ENCODE assay signal across 24 cellular contexts in genomic region chr7:93578762-93579161, GRCh38. TPM values are rescaled to one million over a fixed set of nuclear protein-coding genes. Genes with fewer than 3 reads are reported as not detected.
DNase-seq lines count a peak whose midpoint lies in the region; ATAC-seq, FAIRE-seq and TF ChIP-seq lines count a peak whose summit lies in the region.
"Had no signal": no experiment of that assay in that cellular context is flagged by ENCODE, and none has a peak within 500 bp of the region (broad histone marks: within the 10 kb centered on the region; RNA-seq: fewer than 3 reads in every experiment).

No MANE protein-coding gene starts in this region.

- H3K27me3 ChIP-seq in Caco-2 (replicated peaks; ENCODE audit: control insufficient read depth, insufficient read depth, low read length) (peaks cover 3% of the 10 kb centered on the region), HepG2 (ENCODE audit: control insufficient read depth in 1 of 2, insufficient read depth in 2 of 2, low read length in 2 of 2) (peaks cover 7 to 24% of the 10 kb centered on the region in 2 experiments; a peak in 4 of 5 replicates)
- H3K27me3 ChIP-seq: BLaER1 had no signal

- H3K4me1 Mint-ChIP-seq in Caco-2 (ENCODE audit: low read depth, unreplicated experiment), result peaks cover 16% of the 10 kb centered on the region
- no peaks in the 10 kb centered on the region for H3K4me1 Mint-ChIP-seq in activated naive CD4-positive, alpha-beta T cell treated with anti-CD3 and anti-CD28 coated beads for 36 hours (ENCODE audit: low read depth)
- H3K4me1 Mint-ChIP-seq: CD4-positive, alpha-beta memory T cell had no signal

- WGBS in HepG2 (ENCODE audit: low lambda C conversion rate), result 3% methylated on average over 4 of the region's 4 CpGs

- peak; percentile 37 for FAIRE-seq in HepG2 (lab: Jason Lieb, UNC)
- FAIRE-seq: D721Med, HTR-8/SVneo had no signal

- CTCF ChIA-PET in Caco-2 (lab: Charles Lee), result interaction anchor here (0.6 kb wide), 1 partner anchor 27 kb away, joined by 3 read pairs; no protein-coding TSS in a partner anchor
- CTCF ChIA-PET in HepG2 (lab: Yijun Ruan, JAX; ENCODE audit: low intra/inter-chr PET ratio, low total read pairs), result no interaction called here
- CTCF ChIA-PET in activated naive CD4-positive, alpha-beta T cell treated with anti-CD3 and anti-CD28 coated beads for 36 hours (lab: Charles Lee), result no interaction called here

- POLR2A ChIA-PET in Caco-2 (lab: Charles Lee) (no interaction called here), HepG2 (lab: Yijun Ruan, JAX) (no interaction called here)

- peaks cover 21% of the 10 kb centered on the region for H3K27me3 Mint-ChIP-seq in Caco-2 (ENCODE audit: insufficient read depth, unreplicated experiment)
- peaks cover 23% of the 10 kb centered on the region for H3K27me3 Mint-ChIP-seq in activated naive CD4-positive, alpha-beta T cell treated with anti-CD3 and anti-CD28 coated beads for 36 hours (ENCODE audit: low read depth)

- no peaks in the 10 kb centered on the region for H3K36me3 Mint-ChIP-seq in Caco-2 (ENCODE audit: insufficient read depth, unreplicated experiment)
- no peaks in the 10 kb centered on the region for H3K36me3 Mint-ChIP-seq in activated naive CD4-positive, alpha-beta T cell treated with anti-CD3 and anti-CD28 coated beads for 36 hours (ENCODE audit: low read depth)
- H3K36me3 Mint-ChIP-seq: CD4-positive, alpha-beta memory T cell had no signal

- no peaks in the 10 kb centered on the region for H3K9me3 Mint-ChIP-seq in Caco-2 (ENCODE audit: unreplicated experiment)
- H3K9me3 Mint-ChIP-seq in activated naive CD4-positive, alpha-beta T cell treated with anti-CD3 and anti-CD28 coated beads for 36 hours, result no peaks in the 10 kb centered on the region
- H3K9me3 Mint-ChIP-seq: HFFc6 had no signal

- peak overlapping the region; percentile 55 for H3K4me2 ChIP-seq in HepG2 (ENCODE audit: low read depth, low read length)
- H3K4me2 ChIP-seq: BLaER1 had no signal

- no peak overlapping the region for H3K27ac ChIP-seq in HepG2 (ENCODE audit: extremely low read length, insufficient read depth, low read length)
- H3K27ac ChIP-seq: BLaER1, HL-60 had no signal

- peak overlapping the region; percentile 84 for H2AFZ ChIP-seq in HepG2 (ENCODE audit: low read length)

- no peak for TF ChIP-seq RAD21 in HepG2 (CRISPR knock-in tag; IDR thresholded peaks at IDR 0.05)

- TF ChIP-seq EP300 in HepG2 (IDR thresholded peaks at IDR 0.05; ENCODE audit: low read depth in 2 of 2, low read length in 2 of 2) (no peak), HepG2 (CRISPR knock-in tag; IDR thresholded peaks at IDR 0.05; ENCODE audit: borderline replicate concordance) (no peak)

- no peaks in the 10 kb centered on the region for H3K79me2 ChIP-seq in HepG2 (ENCODE audit: insufficient read depth, low read length)

- H3K36me3 ChIP-seq in Caco-2 (ENCODE audit: control insufficient read depth, insufficient read depth, low read length) (no peaks in the 10 kb centered on the region), HepG2 (replicated peaks in 1 of 2; ENCODE audit: control insufficient read depth in 1 of 2, insufficient read depth in 2 of 2, low read length in 2 of 2) (no peaks in the 10 kb centered on the region)
- H3K36me3 ChIP-seq: BLaER1 had no signal

- peak; percentile 87 for ATAC-seq in HepG2
- no peak for ATAC-seq in GM21528 (IDR thresholded peaks at IDR 0.05; ENCODE audit: low FRiP score, unreplicated experiment)
- no peak for ATAC-seq in esophagus mucosa
- ATAC-seq in HG02759 (IDR thresholded peaks at IDR 0.05; ENCODE audit: unreplicated experiment), result no peak

- TF ChIP-seq CTCF in Caco-2 (IDR thresholded peaks at IDR 0.05; ENCODE audit: insufficient read depth in 1 of 2, low read depth in 1 of 2, low read length in 1 of 2, severe bottlenecking in 1 of 2, unreplicated experiment in 1 of 2) (no peak), HepG2 (CRISPR knock-in tag; IDR thresholded peaks at IDR 0.05) (no peak)

- no peak overlapping the region for H3K9ac ChIP-seq in HepG2 (ENCODE audit: insufficient read depth, low read depth, low read length)
- H3K9ac ChIP-seq: BLaER1 had no signal

- in situ Hi-C loops in HepG2 (cut with HindIII; ENCODE audit: extremely low pct_ligation_motif_present, low pct_unique_long_range_greater_than_20kb), result no loop called here

- no peak overlapping the region for H3K27ac Mint-ChIP-seq in Caco-2 (ENCODE audit: unreplicated experiment)
- H3K27ac Mint-ChIP-seq in activated naive CD4-positive, alpha-beta T cell treated with anti-CD3 and anti-CD28 coated beads for 36 hours, result no peak overlapping the region
- H3K27ac Mint-ChIP-seq: CD4-positive, alpha-beta memory T cell; HFFc6 had no signal

- no peaks in the 10 kb centered on the region for H4K20me1 ChIP-seq in HepG2 (ENCODE audit: insufficient read depth, low read length)
- H4K20me1 ChIP-seq: BLaER1 had no signal

- intact Hi-C loops in Caco-2 (cut with micrococcal nuclease; ENCODE audit: unreplicated experiment) (no loop called here), HepG2 (cut with micrococcal nuclease; ENCODE audit: unreplicated experiment) (no loop called here)
- intact Hi-C loops in activated naive CD4-positive, alpha-beta T cell treated with anti-CD3 and anti-CD28 coated beads for 36 hours (cut with micrococcal nuclease), result no loop called here

- peak overlapping the region; percentile 36 for H3K4me3 Mint-ChIP-seq in Caco-2 (ENCODE audit: unreplicated experiment)
- no peak overlapping the region for H3K4me3 Mint-ChIP-seq in activated naive CD4-positive, alpha-beta T cell treated with anti-CD3 and anti-CD28 coated beads for 36 hours
- H3K4me3 Mint-ChIP-seq: CD4-positive, alpha-beta memory T cell; HFFc6 had no signal

- no peak overlapping the region for H3K4me3 ChIP-seq in Caco-2 (ENCODE audit: low read depth, low read length)
- H3K4me3 ChIP-seq in HepG2 (replicated peaks in 1 of 3; ENCODE audit: insufficient read depth in 1 of 3, low read depth in 2 of 3, low read length in 3 of 3), result no peak overlapping the region; a peak in 1 of 6 replicates
- H3K4me3 ChIP-seq: BLaER1 had no signal

- DNase-seq in Caco-2, result no peak
- DNase-seq in LoVo (ENCODE audit: low spot score), result peak; percentile 17
- DNase-seq in HepG2 (ENCODE audit: low spot score), result peak; percentile 28
- peak; percentile 83 for DNase-seq in renal cortical epithelial cell (ENCODE audit: low read depth)
- DNase-seq in activated naive CD4-positive, alpha-beta T cell treated with anti-CD3 and anti-CD28 coated beads for 36 hours, result no peak
- DNase-seq: CD4-positive, alpha-beta memory T cell; DMS79 treated with DMSO at 0.1 percent for 48 hours; H7; HFFc6; MV-4-11; NCI-H1694 treated with DMSO at 0.1 percent for 48 hours; NCI-H2227 treated with DMSO at 0.1 percent for 48 hours; NCI-H510A treated with DMSO at 0.1 percent for 48 hours; NCI-H82; OCI-M1; Right ventricle myocardium superior had no signal

- TF ChIP-seq POLR2A in HepG2 (IDR thresholded peaks at IDR 0.05; ENCODE audit: insufficient read depth in 1 of 2, low read depth in 2 of 2, low read length in 2 of 2), result no peak

- H3K4me1 ChIP-seq in Caco-2, result peaks cover 13% of the 10 kb centered on the region
- H3K4me1 ChIP-seq in HepG2 (ENCODE audit: insufficient read depth, low read length), result peaks cover 18% of the 10 kb centered on the region
- H3K4me1 ChIP-seq: BLaER1 had no signal

- H3K9me3 ChIP-seq in Caco-2 (no peaks in the 10 kb centered on the region), HepG2 (ENCODE audit: low read length) (no peaks in the 10 kb centered on the region)

- BruUV-seq in Caco-2 (replicated peaks; lab: Mats Ljungman, UMichigan) (no TSS peak), HepG2 (replicated peaks; lab: Mats Ljungman, UMichigan) (no TSS peak)

TF ChIP-seq in HepG2, 621 proteins besides CTCF, POLR2A, EP300 and RAD21 (continues in another document):
- no peak for TF ChIP-seq ZBTB39 (CRISPR knock-in tag; IDR thresholded peaks at IDR 0.05)

RNA-seq across cellular contexts. Expression of gene CALCR, which starts 4.2 kb away (rescaled TPM):
- 0.30 TPM in 1 of 2 replicates, not detected in the other for total RNA-seq in Caco-2 (2022)
- total RNA-seq in HepG2 (2016; rRNA removed; fragmentation: Illumina TruSeq; extraction: Trizol), result not detected in 2 replicates
- total RNA-seq in HepG2 (2016; cell fraction: cytosol; rRNA removed; fragmentation: Illumina TruSeq; extraction: Trizol; ENCODE audit: low read depth), result not detected in 2 replicates
- total RNA-seq in HepG2 (2016; cell fraction: insoluble cytoplasmic fraction; rRNA removed; fragmentation: Illumina TruSeq; extraction: Trizol), result not detected in 2 replicates
- not detected in 2 replicates for total RNA-seq in HepG2 (2016; cell fraction: membrane; rRNA removed; fragmentation: Illumina TruSeq; extraction: Trizol)
- not detected in 2 replicates for total RNA-seq in HepG2 (2016; cell fraction: nucleus; rRNA removed; fragmentation: Illumina TruSeq; extraction: Trizol)
- not detected in 2 replicates for polyA plus RNA-seq in HepG2 (2011; rRNA removed)
- not detected in 2 replicates for polyA plus RNA-seq in HepG2 (2011; cell fraction: cytosol; rRNA removed)
- not detected in 2 replicates for polyA plus RNA-seq in HepG2 (2011; cell fraction: nucleus; rRNA removed)
- polyA plus RNA-seq in HepG2 (2012), result 0.04 TPM in 1 of 2 replicates, not detected in the other
- polyA plus RNA-seq in HepG2 (2016; cell fraction: cytosol; fragmentation: Illumina TruSeq; extraction: Trizol; ENCODE audit: low read depth), result not detected in 2 replicates
- not detected in 2 replicates for polyA plus RNA-seq in HepG2 (2016; cell fraction: insoluble cytoplasmic fraction; fragmentation: Illumina TruSeq; extraction: Trizol; ENCODE audit: low read depth)
- not detected in 2 replicates for polyA plus RNA-seq in HepG2 (2016; cell fraction: membrane; fragmentation: Illumina TruSeq; extraction: Trizol; ENCODE audit: low read depth)
- polyA plus RNA-seq in HepG2 (2016; cell fraction: nucleus; fragmentation: Illumina TruSeq; extraction: Trizol; ENCODE audit: insufficient read depth, low read depth), result not detected in 2 replicates
- not detected in 2 replicates for polyA minus RNA-seq in HepG2 (2011; rRNA and poly(A)+ RNA removed; ENCODE audit: low replicate concordance)
- polyA minus RNA-seq in HepG2 (2011; cell fraction: cytosol; rRNA and poly(A)+ RNA removed), result not detected in 2 replicates
- not detected in 2 replicates for polyA minus RNA-seq in HepG2 (2011; cell fraction: nucleus; rRNA and poly(A)+ RNA removed)
- total RNA-seq in renal cortical epithelial cell, result 0.17 and 2.8 TPM in 2 replicates
- total RNA-seq in esophagus mucosa, result not detected
- total RNA-seq in activated naive CD4-positive, alpha-beta T cell treated with anti-CD3 and anti-CD28 coated beads for 36 hours, result not detected
- total RNA-seq: A673; CD4-positive, alpha-beta memory T cell; HFFc6 had no signal
- polyA plus RNA-seq: CD4-positive, alpha-beta memory T cell had no signal

Comparison
In these comparisons a context has a peak if more than half of its experiments do, and no peak if none do; other contexts are left out.
1. DNase-seq: peak in LoVo (single experiment), HepG2 (single experiment) and renal cortical epithelial cell (single experiment); none in Caco-2 (0 of 2) and activated naive CD4-positive, alpha-beta T cell treated with anti-CD3 and anti-CD28 coated beads for 36 hours (single experiment).